Comparison of ENCODE assay signal across 10 cellular contexts in genomic region chr1:59446257-59446901, GRCh38.
A peak's percentile ranks its signal among the peaks of the same experiment; 100 is the strongest.
DNase-seq lines count a peak whose midpoint lies in the region; ATAC-seq and TF ChIP-seq lines count a peak whose summit lies in the region.
"Had no signal": no experiment of that assay in that cellular context is flagged by ENCODE, and none has a peak within 500 bp of the region (broad histone marks: within the 10 kb centered on the region; RNA-seq: fewer than 3 reads in every experiment).

No MANE protein-coding gene starts in this region.

- H3K9me3 Mint-ChIP-seq in effector memory CD8-positive, alpha-beta T cell, result no peaks in the 10 kb centered on the region

- ATAC-seq in heart right ventricle (peak; percentile 46 to 88 (median 75)), sciatic nerve (peak; percentile 69), GM18505 (IDR thresholded peaks at IDR 0.05; ENCODE audit: unreplicated experiment) (no peak), GM19351 (IDR thresholded peaks at IDR 0.05; ENCODE audit: unreplicated experiment) (no peak)
- ATAC-seq in effector memory CD8-positive, alpha-beta T cell (replicated peaks), result no peak

- H3K4me2 ChIP-seq in Karpas-422 (ENCODE audit: low read depth, low read length, poor library complexity, severe bottlenecking), result no peak overlapping the region

- intact Hi-C loops in heart right ventricle (cut with DNase I), result no loop called here
- intact Hi-C loops in sciatic nerve (cut with DNase I), result no loop called here

- no peak overlapping the region for H3K27ac Mint-ChIP-seq in effector memory CD8-positive, alpha-beta T cell

- TF ChIP-seq POLR2A in GM18505 (IDR thresholded peaks at IDR 0.05; ENCODE audit: borderline replicate concordance, extremely low read depth, insufficient read depth, insufficient read length), result no peak

- H3K4me3 ChIP-seq in heart right ventricle (no peak overlapping the region), Karpas-422 (ENCODE audit: low read length) (no peak overlapping the region)

- no peaks in the 10 kb centered on the region for H3K79me2 ChIP-seq in Karpas-422 (ENCODE audit: low read length)

- no peaks in the 10 kb centered on the region for H3K27me3 Mint-ChIP-seq in effector memory CD8-positive, alpha-beta T cell

- no peak overlapping the region for H2AFZ ChIP-seq in Karpas-422 (ENCODE audit: low read length)

- no peak overlapping the region for H3K9ac ChIP-seq in Karpas-422 (ENCODE audit: low read length)

- H3K4me1 Mint-ChIP-seq in effector memory CD8-positive, alpha-beta T cell (ENCODE audit: low read depth in 2 of 2), result peaks cover 0 to 11% of the 10 kb centered on the region in 2 donors

- no peaks in the 10 kb centered on the region for H4K20me1 ChIP-seq in Karpas-422 (ENCODE audit: insufficient read depth, low read depth, low read length)

- no peak for TF ChIP-seq CTCF in heart right ventricle (IDR thresholded peaks at IDR 0.05)

- H3K9me3 ChIP-seq in heart right ventricle, result peaks cover 0 to 3% (median 0%) of the 10 kb centered on the region in 11 donors
- H3K9me3 ChIP-seq in Karpas-422 (ENCODE audit: low read length), result no peaks in the 10 kb centered on the region

- H3K4me1 ChIP-seq in heart right ventricle (peaks cover 0 to 47% (median 28%) of the 10 kb centered on the region in 9 donors), Karpas-422 (ENCODE audit: low read length) (no peaks in the 10 kb centered on the region)

- peak; percentile 65 for DNase-seq in ELR (ENCODE audit: low read depth)
- DNase-seq in SW480 (ENCODE audit: low spot score), result peak; percentile 55
- peak in 1 of 2 donors; percentile 11 for DNase-seq in heart right ventricle
- DNase-seq in sciatic nerve (ENCODE audit: low spot score), result no peak
- DNase-seq in Karpas-422, result no peak
- DNase-seq in effector memory CD8-positive, alpha-beta T cell, result no peak
- DNase-seq: NCI-H82, occipital lobe had no signal

- H3K4me3 Mint-ChIP-seq in effector memory CD8-positive, alpha-beta T cell, result no peak overlapping the region

- H3K27ac ChIP-seq in heart right ventricle, result peak overlapping the region; percentile 14 to 73 (median 56)
- no peak overlapping the region for H3K27ac ChIP-seq in Karpas-422 (ENCODE audit: low read length)

- H3K36me3 ChIP-seq in heart right ventricle (no peaks in the 10 kb centered on the region), Karpas-422 (ENCODE audit: insufficient read depth, low read length) (no peaks in the 10 kb centered on the region)

- H3K27me3 ChIP-seq in heart right ventricle (no peaks in the 10 kb centered on the region), Karpas-422 (ENCODE audit: low read length) (no peaks in the 10 kb centered on the region)

- H3K36me3 Mint-ChIP-seq in effector memory CD8-positive, alpha-beta T cell (ENCODE audit: insufficient read depth), result no peaks in the 10 kb centered on the region

- no peaks in the 10 kb centered on the region for H3K9me2 ChIP-seq in Karpas-422 (replicated peaks; ENCODE audit: insufficient read depth, low read length)

- WGBS in heart right ventricle, 2 donors, result 40 to 47% methylated on average over 9 of the region's 9 CpGs

Comparison
In these comparisons a context has a peak if more than half of its experiments do, and no peak if none do; other contexts are left out.
1. DNase-seq: peak in ELR (single experiment) and SW480 (single experiment); none in sciatic nerve (single experiment), Karpas-422 (single experiment) and effector memory CD8-positive, alpha-beta T cell (0 of 3).
2. ATAC-seq: peak in heart right ventricle (8 of 8) and sciatic nerve (single experiment); none in GM18505 (single experiment), GM19351 (single experiment) and effector memory CD8-positive, alpha-beta T cell (single experiment).